ENCODE assay signal across 14 cellular contexts in the genomic region with DNA sequence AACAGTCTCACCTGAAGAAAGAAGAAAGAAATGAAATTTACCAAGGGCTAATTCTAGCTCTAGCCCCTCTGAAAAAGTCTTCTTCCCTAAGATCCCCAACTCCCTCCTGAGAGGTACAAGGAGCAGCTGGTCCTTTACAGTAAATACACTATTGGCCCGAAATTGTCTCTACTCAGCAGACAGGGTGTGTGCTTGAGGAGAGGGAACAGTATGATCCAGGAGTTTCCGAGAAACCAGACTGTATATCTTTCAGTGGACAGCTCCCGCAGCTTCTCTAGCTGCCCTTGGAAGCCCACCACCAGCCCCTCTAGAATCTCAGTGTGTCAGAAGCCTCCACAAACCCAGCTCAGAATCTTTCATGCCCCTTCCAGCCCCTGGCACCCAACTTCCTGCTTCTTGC. TPM values are rescaled to one million over a fixed set of nuclear protein-coding genes. Genes with fewer than 3 reads are reported as not detected.
DNase-seq lines count a peak whose midpoint lies in the region; ATAC-seq and TF ChIP-seq lines count a peak whose summit lies in the region.
"Had no signal": no experiment of that assay in that cellular context is flagged by ENCODE, and none has a peak within 500 bp of the region (broad histone marks: within the 10 kb centered on the region; RNA-seq: fewer than 3 reads in every experiment).

No MANE protein-coding gene starts in this region.

- H2BK120ac ChIP-seq in IMR-90 (ENCODE audit: low read depth, low read length) = no peak overlapping the region

- no peak overlapping the region for H3K4ac ChIP-seq in IMR-90 (ENCODE audit: low read depth, low read length)

- intact Hi-C loops in IMR-90 (cut with micrococcal nuclease) (no loop called here), body of pancreas (cut with DNase I) (no loop called here)

- CTCF ChIA-PET in IMR-90 (lab: Yijun Ruan, JAX) = interaction anchor here (1.5 kb wide), 1 partner anchor 15 kb away, joined by 3 read pairs; no protein-coding TSS in a partner anchor

- no peak overlapping the region for H4K5ac ChIP-seq in IMR-90 (ENCODE audit: low read depth, low read length)

- H3K79me1 ChIP-seq in IMR-90 (ENCODE audit: low read depth in 1 of 2, low read length in 2 of 2) = peaks cover 0 to 24% of the 10 kb centered on the region in 2 experiments; a peak in 2 of 4 replicates

- no peak overlapping the region for H2AK5ac ChIP-seq in IMR-90 (ENCODE audit: low read depth, low read length)

- POLR2A ChIA-PET in IMR-90 (lab: Charles Lee; ENCODE audit: unreplicated experiment) = interaction anchor here (0.6 kb wide), 1 partner anchor 55 kb away, joined by 6 read pairs; no protein-coding TSS in a partner anchor

- no peak overlapping the region for H2BK15ac ChIP-seq in IMR-90 (ENCODE audit: low read depth, low read length)

- peaks cover 23% of the 10 kb centered on the region; the same call in 1 of the 2 replicates for H3K9me1 ChIP-seq in IMR-90 (ENCODE audit: insufficient read depth, low read length)

- H3K9me3 ChIP-seq in IMR-90 (ENCODE audit: control insufficient read depth, insufficient read depth, low read length) = no peaks in the 10 kb centered on the region
- H3K9me3 ChIP-seq in body of pancreas = no peaks in the 10 kb centered on the region
- H3K9me3 ChIP-seq in muscle layer of duodenum (ENCODE audit: control insufficient read depth in 1 of 2, low read length in 2 of 2) = no peaks in the 10 kb centered on the region
- no peaks in the 10 kb centered on the region for H3K9me3 ChIP-seq in HAP-1
- H3K9me3 ChIP-seq: upper lobe of right lung had no signal

- H2AFZ ChIP-seq in IMR-90 (replicated peaks; ENCODE audit: low read length, poor library complexity) = no peak overlapping the region

- no peak overlapping the region for H3K18ac ChIP-seq in IMR-90 (ENCODE audit: low read depth, low read length)

- no peak overlapping the region for H2BK20ac ChIP-seq in IMR-90 (ENCODE audit: low read depth, low read length)

- H3K56ac ChIP-seq in IMR-90 (ENCODE audit: extremely low read depth, insufficient read depth, low read length) = no peak overlapping the region

- no peak overlapping the region for H2BK5ac ChIP-seq in IMR-90 (ENCODE audit: low read depth, low read length, poor library complexity, severe bottlenecking)

- no peak overlapping the region for H4K91ac ChIP-seq in IMR-90 (ENCODE audit: insufficient read depth, low read depth, low read length)

- TF ChIP-seq CTCF in IMR-90 (conservative IDR thresholded peaks at IDR 0.05; ENCODE audit: low read depth, low read length) (no peak), body of pancreas (IDR thresholded peaks at IDR 0.05) (no peak)

- H3K27ac ChIP-seq in IMR-90 (ENCODE audit: insufficient read depth, low read length) (no peak overlapping the region), body of pancreas (peak overlapping the region in 3 of 4 donors; percentile 33 to 76 (median 54)), muscle layer of duodenum (ENCODE audit: low read length) (peak overlapping the region; percentile 54), temporal lobe (ENCODE audit: low read depth, low read length) (peak overlapping the region; percentile 98)
- H3K27ac ChIP-seq: upper lobe of right lung had no signal

- H3K4me3 ChIP-seq in IMR-90 (ENCODE audit: insufficient read depth, low read depth, low read length) (no peak overlapping the region), body of pancreas (no peak overlapping the region), muscle layer of duodenum (ENCODE audit: low read depth in 1 of 2, low read length in 2 of 2) (no peak overlapping the region), HAP-1 (no peak overlapping the region)
- H3K4me3 ChIP-seq: upper lobe of right lung had no signal

- dilution Hi-C loops in IMR-90 (cut with HindIII; ENCODE audit: low sequenced_read_pairs, unreplicated experiment) = no loop called here

- no peaks in the 10 kb centered on the region for H4K20me1 ChIP-seq in IMR-90 (ENCODE audit: insufficient read depth, low read length)

- H3K23ac ChIP-seq in IMR-90 (ENCODE audit: low read depth, low read length) = no peak overlapping the region

- H2AK9ac ChIP-seq in IMR-90 (replicated peaks; ENCODE audit: low read depth, low read length, poor library complexity) = peak overlapping the region; percentile 11

- TF ChIP-seq RAD21 in IMR-90 (IDR thresholded peaks at IDR 0.05; ENCODE audit: low read length) = no peak

- ATAC-seq in IMR-90 (ENCODE audit: low read depth) (no peak), body of pancreas (no peak), GM21737 (IDR thresholded peaks at IDR 0.05; ENCODE audit: unreplicated experiment) (no peak), GM18511 (IDR thresholded peaks at IDR 0.05; ENCODE audit: unreplicated experiment) (no peak)
- ATAC-seq: upper lobe of right lung had no signal

- no peaks in the 10 kb centered on the region for H3K27me3 ChIP-seq in IMR-90 (ENCODE audit: control insufficient read depth, insufficient read depth, low read length)
- no peaks in the 10 kb centered on the region for H3K27me3 ChIP-seq in body of pancreas
- H3K27me3 ChIP-seq in muscle layer of duodenum (ENCODE audit: low read depth, low read length) = no peaks in the 10 kb centered on the region
- no peaks in the 10 kb centered on the region for H3K27me3 ChIP-seq in HAP-1 (ENCODE audit: low read depth)
- H3K27me3 ChIP-seq: upper lobe of right lung had no signal

- H3K4me1 ChIP-seq in IMR-90 (ENCODE audit: control insufficient read depth, insufficient read depth, low read length) = peaks cover 37% of the 10 kb centered on the region
- H3K4me1 ChIP-seq in body of pancreas = peaks cover 89% of the 10 kb centered on the region
- peaks cover 30 to 41% of the 10 kb centered on the region in 2 donors for H3K4me1 ChIP-seq in muscle layer of duodenum (ENCODE audit: control insufficient read depth in 1 of 2, insufficient read depth in 2 of 2, low read length in 2 of 2)
- peaks cover 50% of the 10 kb centered on the region for H3K4me1 ChIP-seq in HAP-1

- H3K14ac ChIP-seq in IMR-90 (replicated peaks; ENCODE audit: low read depth, low read length) = no peak overlapping the region

- H3K36me3 ChIP-seq in IMR-90 (ENCODE audit: control insufficient read depth, insufficient read depth, low read length) (peaks cover 3% of the 10 kb centered on the region), body of pancreas (replicated peaks in 1 of 2; ENCODE audit: insufficient read depth in 1 of 2, low read depth in 2 of 2) (no peaks in the 10 kb centered on the region), muscle layer of duodenum (ENCODE audit: control insufficient read depth in 1 of 2, insufficient read depth in 2 of 2, low read length in 2 of 2) (peaks cover under 1 to 4% of the 10 kb centered on the region in 2 donors), HAP-1 (replicated peaks) (peaks cover 8% of the 10 kb centered on the region)

- WGBS in IMR-90 (ENCODE audit: extremely low coverage in 2 of 2, insufficient read length in 1 of 2), 2 experiments = no CpG with 5 or more reads among the region's 3 CpGs
- 52 to 71% methylated on average over 3 of the region's 3 CpGs for WGBS in body of pancreas, 2 donors

- TF ChIP-seq POLR2A in IMR-90 (IDR thresholded peaks at IDR 0.05; ENCODE audit: low read depth, low read length) (no peak), body of pancreas (IDR thresholded peaks at IDR 0.05) (no peak)

- no peak for DNase-seq in IMR-90
- DNase-seq in body of pancreas = no peak
- DNase-seq in HAP-1 (ENCODE audit: low spot score in 2 of 2) = no peak
- no peak for DNase-seq in NCI-H82 treated with DMSO at 0.1 percent for 48 hours (lab: John Stamatoyannopoulos, UW; ENCODE audit: unreplicated experiment)
- DNase-seq: activated CD4-positive, alpha-beta T cell treated with anti-CD3 and anti-CD28 coated beads, Interleukin-2, amount 50 U/mL, for 4 hours; COR-L47; SIG-M5; upper lobe of right lung had no signal

- in situ Hi-C loops in IMR-90 (cut with MboI; ENCODE audit: low sequenced_read_pairs) = no loop called here
- in situ Hi-C loops in HAP-1 (cut with MboI; ENCODE audit: low sequenced_read_pairs) = loop anchor here (25.0 kb wide), 1 partner anchor 369 kb away; the partner anchor contains the start of gene HOXC10

- BruUV-seq in IMR-90 (replicated peaks; lab: Mats Ljungman, UMichigan) = no TSS peak

- H4K8ac ChIP-seq in IMR-90 (ENCODE audit: low read depth in 2 of 2, low read length in 2 of 2) = no peak overlapping the region; a peak in 1 of 4 replicates

- no peak overlapping the region for H3K4me2 ChIP-seq in IMR-90 (ENCODE audit: low read depth, low read length)

- no peak overlapping the region for H3K9ac ChIP-seq in IMR-90 (ENCODE audit: low read depth, low read length)

TF ChIP-seq in IMR-90, 13 proteins besides CTCF, POLR2A, EP300 and RAD21 (continues in another document):
- TF ChIP-seq FOS (IDR thresholded peaks at IDR 0.05; ENCODE audit: low read depth, low read length) (no peak), MAZ (IDR thresholded peaks at IDR 0.05; ENCODE audit: borderline replicate concordance, low read depth, low read length) (no peak), MAFK (IDR thresholded peaks at IDR 0.05; ENCODE audit: low read depth, low read length) (no peak), SMC3 (IDR thresholded peaks at IDR 0.05; ENCODE audit: low read depth, low read length) (no peak), CEBPB (IDR thresholded peaks at IDR 0.05; ENCODE audit: low read depth, low read length) (no peak), CHD1 (IDR thresholded peaks at IDR 0.05; ENCODE audit: low read depth, low read length) (no peak), MXI1 (IDR thresholded peaks at IDR 0.05; ENCODE audit: borderline replicate concordance, low read depth, low read length) (no peak)

RNA-seq across cellular contexts. Expression of gene GPR84, which starts 8.1 kb away (rescaled TPM):
- total RNA-seq in IMR-90 (2012; rRNA removed) (not detected in 2 replicates), body of pancreas (not detected), temporal lobe (not detected)
- not detected in 2 replicates for polyA plus RNA-seq in IMR-90 (2012; rRNA removed)
- 0.02 TPM in 1 of 2 replicates, not detected in the other for polyA plus RNA-seq in IMR-90 (2012; cell fraction: cytosol; rRNA removed)
- polyA plus RNA-seq in IMR-90 (2012; cell fraction: nucleus; rRNA removed; ENCODE audit: low replicate concordance) = 0.19 and 0.36 TPM in 2 replicates
- total RNA-seq: fibroblast of villous mesenchyme, pulmonary artery endothelial cell had no signal

RNA-seq across cellular contexts. Expression of gene ZNF385A, which starts 28.3 kb away (rescaled TPM):
- total RNA-seq in IMR-90 (2012; rRNA removed) (0.28 and 0.36 TPM in 2 replicates), body of pancreas (1 to 10 TPM; 3.1 to 7.3 TPM), temporal lobe (2.0 TPM)
- 2.5 and 2.9 TPM in 2 replicates for polyA plus RNA-seq in IMR-90 (2012; rRNA removed)
- 3.1 and 5.4 TPM in 2 replicates for polyA plus RNA-seq in IMR-90 (2012; cell fraction: cytosol; rRNA removed)
- 3.7 and 8.0 TPM in 2 replicates for polyA plus RNA-seq in IMR-90 (2012; cell fraction: nucleus; rRNA removed; ENCODE audit: low replicate concordance)

RNA-seq across cellular contexts. Expression of gene COPZ1, which starts 31.3 kb away (rescaled TPM):
- 262 and 382 TPM in 2 replicates for total RNA-seq in IMR-90 (2012; rRNA removed)
- 157 and 187 TPM in 2 replicates for polyA plus RNA-seq in IMR-90 (2012; rRNA removed)
- 73.8 and 80.0 TPM in 2 replicates for polyA plus RNA-seq in IMR-90 (2012; cell fraction: cytosol; rRNA removed)
- 22.8 and 109 TPM in 2 replicates for polyA plus RNA-seq in IMR-90 (2012; cell fraction: nucleus; rRNA removed; ENCODE audit: low replicate concordance)
- total RNA-seq in body of pancreas = 10 to 100 TPM; 34.3 to 71.3 TPM
- total RNA-seq in temporal lobe = 52.6 TPM

RNA-seq across cellular contexts. Expression of gene NFE2, which starts 55.4 kb away (rescaled TPM):
- 0.18 and 0.28 TPM in 2 replicates for total RNA-seq in IMR-90 (2012; rRNA removed)
- polyA plus RNA-seq in IMR-90 (2012; rRNA removed) = 0.17 and 0.32 TPM in 2 replicates
- polyA plus RNA-seq in IMR-90 (2012; cell fraction: cytosol; rRNA removed) = 0.39 and 0.62 TPM in 2 replicates
- polyA plus RNA-seq in IMR-90 (2012; cell fraction: nucleus; rRNA removed; ENCODE audit: low replicate concordance) = 0.17 and 0.46 TPM in 2 replicates
- under 1 TPM in 1 of 2 donors, not detected in 1; 0.26 TPM for total RNA-seq in body of pancreas
- total RNA-seq in temporal lobe = 0.98 TPM
- total RNA-seq: pulmonary artery endothelial cell had no signal
